ENCODE assay signal across 16 cellular contexts in the genomic region with DNA sequence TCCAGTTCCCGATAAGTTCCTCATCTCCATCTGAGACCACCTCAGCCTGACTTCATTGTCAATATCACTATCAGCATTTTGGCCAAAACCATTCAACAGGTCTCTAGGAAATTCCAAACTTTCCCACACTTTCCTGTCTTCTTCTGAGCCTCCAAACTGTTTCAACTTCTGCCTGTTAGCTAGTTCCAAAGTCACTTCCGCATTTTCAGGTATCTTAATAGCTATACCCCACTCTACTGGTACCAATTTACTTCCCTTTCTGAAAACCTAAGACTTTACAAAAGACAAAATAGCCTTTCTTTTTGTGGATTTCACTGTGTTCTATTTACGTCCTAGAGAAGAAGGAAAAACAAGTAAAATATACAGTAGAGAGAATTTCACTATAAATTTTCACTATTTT.
"Had no signal": no experiment of that assay in that cellular context is flagged by ENCODE, and none has a peak within 500 bp of the region (broad histone marks: within the 10 kb centered on the region; RNA-seq: fewer than 3 reads in every experiment).

No MANE protein-coding gene starts in this region.

- H3K27me3 ChIP-seq: cardiac muscle cell, esophagus squamous epithelium, right lobe of liver, tibial nerve had no signal

- H3K4me3 ChIP-seq: cardiac muscle cell, esophagus squamous epithelium, psoas muscle, right lobe of liver, tibial nerve had no signal

- DNase-seq: activated CD4-positive, alpha-beta T cell treated with anti-CD3 and anti-CD28 coated beads for 36 hours; activated CD8-positive, alpha-beta memory T cell treated with anti-CD3 and anti-CD28 coated beads, Interleukin-2, amount 50 U/mL, for 4 hours; activated CD8-positive, alpha-beta T cell treated with anti-CD3 and anti-CD28 coated beads for 36 hours; activated naive CD4-positive, alpha-beta T cell treated with anti-CD3 and anti-CD28 coated beads for 36 hours; esophagus squamous epithelium; foreskin fibroblast; head of caudate nucleus; left colon; natural killer cell; nucleus accumbens; psoas muscle; right lobe of liver; WERI-Rb-1 had no signal

- H3K36me3 ChIP-seq: cardiac muscle cell, esophagus squamous epithelium, right lobe of liver, tibial nerve, WERI-Rb-1 had no signal

- H3K9me3 ChIP-seq: esophagus squamous epithelium, psoas muscle, right lobe of liver had no signal

- H3K27ac ChIP-seq: cardiac muscle cell, esophagus squamous epithelium, psoas muscle, right lobe of liver, tibial nerve had no signal

- ATAC-seq: activated CD4-positive, alpha-beta T cell treated with anti-CD3 and anti-CD28 coated beads for 36 hours; activated CD8-positive, alpha-beta T cell treated with anti-CD3 and anti-CD28 coated beads for 36 hours; left colon; natural killer cell; psoas muscle; right lobe of liver; stimulated activated memory B cell treated with anti-CD40 and anti-IgM and Interleukin-4, amounts not matched to agents 10 μg/mL and 1 μg/mL and 100 μg/mL, for 72 hours had no signal

- H3K4me1 ChIP-seq: esophagus squamous epithelium, psoas muscle, right lobe of liver, tibial nerve had no signal
